8 cellular contexts compared by ENCODE assay signal in the genomic region with DNA sequence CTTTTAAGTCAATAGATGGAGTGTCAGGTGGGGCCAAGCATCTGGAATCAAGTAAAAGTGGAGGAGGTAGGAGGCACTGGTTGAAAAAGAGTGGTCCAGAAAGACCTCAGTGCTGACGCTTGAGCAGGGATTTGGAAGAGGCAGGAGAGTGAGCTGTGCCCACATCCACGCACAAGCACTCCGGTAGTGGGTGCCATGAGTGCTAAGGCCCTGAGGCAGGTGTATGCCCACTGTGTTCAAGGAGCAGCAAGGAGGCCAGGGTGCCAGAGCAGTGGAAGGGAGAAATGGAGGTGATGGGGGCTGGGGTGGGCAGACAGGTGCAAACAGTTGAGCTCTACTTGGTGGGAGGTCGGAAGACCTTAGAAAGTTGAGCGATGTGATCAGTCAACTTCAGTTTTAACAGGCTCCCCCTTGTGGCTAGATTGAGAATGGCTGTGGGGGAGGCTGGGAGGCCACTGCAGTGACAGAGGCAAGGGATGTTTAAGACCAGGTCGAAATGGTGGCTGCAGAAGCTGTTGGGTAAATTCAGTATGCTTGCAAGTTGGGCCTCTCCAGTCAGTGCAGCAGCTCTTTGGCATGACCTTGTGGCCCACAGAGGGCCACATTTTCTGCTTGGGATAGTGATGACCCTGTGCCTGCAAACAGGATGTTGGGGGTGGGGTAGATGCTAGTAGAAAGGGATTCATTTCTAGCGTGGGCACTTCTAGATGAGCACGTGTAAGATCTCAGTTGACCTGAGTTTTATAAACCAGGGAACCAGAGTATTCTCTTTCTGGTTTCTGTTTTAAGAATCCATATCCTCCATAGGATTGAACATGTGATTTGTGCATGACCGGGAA. TPM values are rescaled to one million over a fixed set of nuclear protein-coding genes. Genes with fewer than 3 reads are reported as not detected.
DNase-seq lines count a peak whose midpoint lies in the region; ATAC-seq, FAIRE-seq and TF ChIP-seq lines count a peak whose summit lies in the region.

No MANE protein-coding gene starts in this region.

- peaks cover 56% of the 10 kb centered on the region for H3K4me1 Mint-ChIP-seq in CD14-positive monocyte

- ATAC-seq in sciatic nerve (peak; percentile 58), GM18873 (IDR thresholded peaks at IDR 0.05; ENCODE audit: low FRiP score, unreplicated experiment) (no peak), HG02759 (IDR thresholded peaks at IDR 0.05; ENCODE audit: unreplicated experiment) (no peak)

- H3K4me3 Mint-ChIP-seq in CD14-positive monocyte = no peak overlapping the region

- intact Hi-C loops in CD14-positive monocyte (cut with micrococcal nuclease) (no loop called here), cardiac septum (cut with DNase I) (no loop called here), sciatic nerve (cut with DNase I) (no loop called here)

- H3K9me3 Mint-ChIP-seq in CD14-positive monocyte = peaks cover 0 to 2% (median 0%) of the 10 kb centered on the region in 7 donors

- FAIRE-seq in H54 (lab: Jason Lieb, UNC) = peak; percentile 61

- H3K27me3 Mint-ChIP-seq in CD14-positive monocyte (ENCODE audit: low read depth in 3 of 3) = peaks cover 0 to 21% (median 0%) of the 10 kb centered on the region in 3 donors

- peak; percentile 52 for DNase-seq in CD14-positive monocyte (ENCODE audit: low spot score)
- DNase-seq in H54 (ENCODE audit: insufficient read length, low spot score) = peak; percentile 31
- DNase-seq in SK-N-DZ (ENCODE audit: low spot score) = peak; percentile 35
- DNase-seq in activated naive CD4-positive, alpha-beta T cell treated with Interleukin-2 at 50 U/mL for 16 hours = peak; percentile 80
- DNase-seq in cardiac septum (ENCODE audit: low spot score) = peak; percentile 78
- DNase-seq in sciatic nerve (ENCODE audit: low spot score) = peak; percentile 77

- TF ChIP-seq CTCF in CD14-positive monocyte (IDR thresholded peaks at IDR 0.05) = peak; percentile 74

- peak overlapping the region in 5 of 7 donors; percentile 5 to 81 (median 66) for H3K27ac Mint-ChIP-seq in CD14-positive monocyte

- no peak for TF ChIP-seq POLR2A in H54 (IDR thresholded peaks at IDR 0.05; ENCODE audit: low read depth, low read length)

- H3K36me3 Mint-ChIP-seq in CD14-positive monocyte = peaks cover 0 to 5% of the 10 kb centered on the region in 2 donors

RNA-seq across cellular contexts. Expression of gene TKTL1, which starts 12.7 kb away (rescaled TPM):
- polyA plus RNA-seq in CD14-positive monocyte = under 1 TPM; 0.20 to 0.60 TPM
- 1.1 TPM in 1 of 2 replicates, not detected in the other for polyA plus RNA-seq in SK-N-DZ (2014; cell fraction: cytosol; rRNA removed)
- polyA plus RNA-seq in SK-N-DZ (2014; cell fraction: nucleus; rRNA removed) = 0.28 TPM in 1 of 2 replicates, not detected in the other
- total RNA-seq in cardiac septum (3.2 TPM), sciatic nerve (0.18 TPM)

RNA-seq across cellular contexts. Expression of gene TEX28, which starts 13.4 kb away (rescaled TPM):
- not detected for polyA plus RNA-seq in CD14-positive monocyte
- not detected in 2 replicates for polyA plus RNA-seq in SK-N-DZ (2014; cell fraction: cytosol; rRNA removed)
- not detected in 2 replicates for polyA plus RNA-seq in SK-N-DZ (2014; cell fraction: nucleus; rRNA removed)
- total RNA-seq in cardiac septum (not detected), sciatic nerve (not detected)

RNA-seq across cellular contexts. Expression of gene OPN1MW3, which starts 50.9 kb away (rescaled TPM):
- not detected for polyA plus RNA-seq in CD14-positive monocyte
- polyA plus RNA-seq in SK-N-DZ (2014; cell fraction: cytosol; rRNA removed) = not detected in 2 replicates
- not detected in 2 replicates for polyA plus RNA-seq in SK-N-DZ (2014; cell fraction: nucleus; rRNA removed)
- total RNA-seq in cardiac septum = not detected
- not detected for total RNA-seq in sciatic nerve
